Comparison of ENCODE assay signal across 21 cellular contexts in the genomic region with DNA sequence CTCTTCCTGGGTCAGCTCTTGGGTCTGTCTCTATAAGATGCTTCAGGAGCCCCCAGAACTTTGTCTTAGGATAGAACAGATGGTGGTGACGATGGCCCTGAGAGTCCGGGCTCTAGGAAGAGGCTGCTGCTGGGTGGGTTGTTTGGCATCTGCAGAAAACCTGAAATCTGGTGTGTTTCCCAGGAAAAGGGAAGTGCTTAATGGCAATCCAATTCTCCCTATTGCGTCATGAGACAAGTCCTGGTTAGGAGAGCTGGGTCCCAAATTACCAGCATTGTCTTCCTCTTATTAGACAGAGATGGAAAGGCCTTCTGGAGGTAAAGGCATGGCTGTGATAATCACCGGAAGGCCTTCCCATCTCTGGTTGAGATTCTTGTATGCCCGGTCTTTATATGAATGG. TPM values are rescaled to one million over a fixed set of nuclear protein-coding genes. Genes with fewer than 3 reads are reported as not detected.
A peak's percentile ranks its signal among the peaks of the same experiment; 100 is the strongest.
DNase-seq lines count a peak whose midpoint lies in the region; ATAC-seq, FAIRE-seq and TF ChIP-seq lines count a peak whose summit lies in the region.
"Had no signal": no experiment of that assay in that cellular context is flagged by ENCODE, and none has a peak within 500 bp of the region (broad histone marks: within the 10 kb centered on the region; RNA-seq: fewer than 3 reads in every experiment).

No MANE protein-coding gene starts in this region.

- H4K20me1 ChIP-seq in HepG2 (ENCODE audit: insufficient read depth, low read length): no peaks in the 10 kb centered on the region
- H4K20me1 ChIP-seq: BLaER1 had no signal

- H3K4me2 ChIP-seq in HepG2 (ENCODE audit: low read depth, low read length): no peak overlapping the region
- H3K4me2 ChIP-seq: BLaER1 had no signal

- no peak for TF ChIP-seq RAD21 in HepG2 (CRISPR knock-in tag; IDR thresholded peaks at IDR 0.05)

- H3K4me1 ChIP-seq in HepG2 (ENCODE audit: insufficient read depth, low read length) (no peaks in the 10 kb centered on the region), right lobe of liver (no peaks in the 10 kb centered on the region)
- H3K4me1 ChIP-seq: HAP-1 had no signal

- CTCF ChIA-PET in activated CD4-positive, alpha-beta T cell treated with anti-CD3 and anti-CD28 coated beads for 36 hours (lab: Charles Lee): interaction anchor here (0.8 to 1.6 kb wide), 7 partner anchors 10 to 318 kb away, joined by 3 to 7 read pairs (median 3); no protein-coding TSS in a partner anchor
- CTCF ChIA-PET in HepG2 (lab: Yijun Ruan, JAX; ENCODE audit: low intra/inter-chr PET ratio, low total read pairs): no interaction called here

- TF ChIP-seq POLR2A in HepG2 (IDR thresholded peaks at IDR 0.05; ENCODE audit: insufficient read depth in 1 of 2, low read depth in 2 of 2, low read length in 2 of 2) (no peak), right lobe of liver (IDR thresholded peaks at IDR 0.05) (no peak)

- TF ChIP-seq CTCF in HepG2 (CRISPR knock-in tag; IDR thresholded peaks at IDR 0.05) (no peak), right lobe of liver (IDR thresholded peaks at IDR 0.05) (no peak)

- in situ Hi-C loops in HepG2 (cut with HindIII; ENCODE audit: extremely low pct_ligation_motif_present, low pct_unique_long_range_greater_than_20kb): no loop called here

- BruUV-seq in HepG2 (replicated peaks; lab: Mats Ljungman, UMichigan): no TSS peak

- DNase-seq in activated CD4-positive, alpha-beta T cell treated with anti-CD3 and anti-CD28 coated beads for 36 hours: no peak
- no peak for DNase-seq in activated CD4-positive, alpha-beta T cell treated with anti-CD3 and anti-CD28 coated beads for 4 hours
- DNase-seq in HepG2 (ENCODE audit: low spot score) (no peak), right lobe of liver (no peak), T-helper 17 cell (no peak), immature natural killer cell (no peak), iPS-NIHi11 (ENCODE audit: low spot score) (no peak)
- DNase-seq: CD8-positive, alpha-beta memory T cell; DMS79 treated with DMSO at 0.1 percent for 48 hours; Kasumi-1; NCI-H1417 treated with DMSO at 0.1 percent for 48 hours; NCI-H1930; NCI-H2171; NCI-H446; PC-3 had no signal

- ATAC-seq in activated CD4-positive, alpha-beta T cell treated with anti-CD3 and anti-CD28 coated beads for 36 hours: no peak
- ATAC-seq in HepG2 (no peak), right lobe of liver (no peak), T-helper 17 cell (no peak), GM18511 (IDR thresholded peaks at IDR 0.05; ENCODE audit: unreplicated experiment) (no peak)
- ATAC-seq: PC-3 had no signal

- POLR2A ChIA-PET in activated CD4-positive, alpha-beta T cell treated with anti-CD3 and anti-CD28 coated beads for 36 hours (lab: Charles Lee): interaction anchor here (0.9 to 1.4 kb wide), 3 partner anchors 24 to 317 kb away, joined by 3 to 13 read pairs (median 4); no protein-coding TSS in a partner anchor
- POLR2A ChIA-PET in HepG2 (lab: Yijun Ruan, JAX): no interaction called here

- no peaks in the 10 kb centered on the region for H3K9me3 Mint-ChIP-seq in activated CD4-positive, alpha-beta T cell treated with anti-CD3 and anti-CD28 coated beads for 36 hours (ENCODE audit: low read depth)
- no peaks in the 10 kb centered on the region for H3K9me3 Mint-ChIP-seq in immature natural killer cell
- H3K9me3 Mint-ChIP-seq: CD8-positive, alpha-beta memory T cell had no signal

- H3K36me3 Mint-ChIP-seq in activated CD4-positive, alpha-beta T cell treated with anti-CD3 and anti-CD28 coated beads for 36 hours (ENCODE audit: low read depth): no peaks in the 10 kb centered on the region
- H3K36me3 Mint-ChIP-seq in T-helper 17 cell (ENCODE audit: low read depth) (peaks cover 2% of the 10 kb centered on the region), immature natural killer cell (no peaks in the 10 kb centered on the region)
- H3K36me3 Mint-ChIP-seq: CD8-positive, alpha-beta memory T cell had no signal

- H3K27ac Mint-ChIP-seq in activated CD4-positive, alpha-beta T cell treated with anti-CD3 and anti-CD28 coated beads for 36 hours: peak overlapping the region; percentile 78
- H3K27ac Mint-ChIP-seq in T-helper 17 cell (peak overlapping the region; percentile 53), immature natural killer cell (peak overlapping the region in 4 of 6 donors; percentile 71 to 86 (median 76))

- H3K4me1 Mint-ChIP-seq in activated CD4-positive, alpha-beta T cell treated with anti-CD3 and anti-CD28 coated beads for 36 hours: peaks cover 34% of the 10 kb centered on the region
- peaks cover 14% of the 10 kb centered on the region for H3K4me1 Mint-ChIP-seq in T-helper 17 cell
- H3K4me1 Mint-ChIP-seq in immature natural killer cell: peaks cover 0 to 4% of the 10 kb centered on the region in 2 donors

- H3K36me3 ChIP-seq in HepG2 (replicated peaks in 1 of 2; ENCODE audit: control insufficient read depth in 1 of 2, insufficient read depth in 2 of 2, low read length in 2 of 2): no peaks in the 10 kb centered on the region
- H3K36me3 ChIP-seq in right lobe of liver: no peaks in the 10 kb centered on the region
- H3K36me3 ChIP-seq: BLaER1, HAP-1 had no signal

- no peaks in the 10 kb centered on the region for H3K79me2 ChIP-seq in HepG2 (ENCODE audit: insufficient read depth, low read length)

- no peak overlapping the region for H3K27ac ChIP-seq in HepG2 (ENCODE audit: extremely low read length, insufficient read depth, low read length)
- H3K27ac ChIP-seq in right lobe of liver: no peak overlapping the region
- H3K27ac ChIP-seq: BLaER1 had no signal

- H3K9me3 ChIP-seq in HepG2 (ENCODE audit: low read length) (no peaks in the 10 kb centered on the region), right lobe of liver (no peaks in the 10 kb centered on the region), T-helper 17 cell (ENCODE audit: control insufficient read depth, low read length, poor library complexity, severe bottlenecking) (no peaks in the 10 kb centered on the region)
- H3K9me3 ChIP-seq: BLaER1, HAP-1 had no signal

- no peak for TF ChIP-seq EP300 in HepG2 (IDR thresholded peaks at IDR 0.05; ENCODE audit: low read depth in 2 of 2, low read length in 2 of 2)
- TF ChIP-seq EP300 in HepG2 (CRISPR knock-in tag; IDR thresholded peaks at IDR 0.05; ENCODE audit: borderline replicate concordance): no peak

- 0% methylated on average over 5 of the region's 5 CpGs for WGBS in HepG2 (ENCODE audit: low lambda C conversion rate)
- 81% methylated on average over 3 of the region's 5 CpGs for WGBS in right lobe of liver (ENCODE audit: insufficient coverage, low coverage, low lambda C conversion rate, missing lambda C conversion rate)

- peaks cover 4% of the 10 kb centered on the region for H3K27me3 Mint-ChIP-seq in activated CD4-positive, alpha-beta T cell treated with anti-CD3 and anti-CD28 coated beads for 36 hours
- H3K27me3 Mint-ChIP-seq in T-helper 17 cell (no peaks in the 10 kb centered on the region), immature natural killer cell (ENCODE audit: low read depth in 3 of 3) (no peaks in the 10 kb centered on the region)
- H3K27me3 Mint-ChIP-seq: CD8-positive, alpha-beta memory T cell had no signal

- H3K9ac ChIP-seq in HepG2 (ENCODE audit: insufficient read depth, low read depth, low read length): no peak overlapping the region
- H3K9ac ChIP-seq: BLaER1 had no signal

- H3K4me3 ChIP-seq in HepG2 (replicated peaks in 1 of 3; ENCODE audit: insufficient read depth in 1 of 3, low read depth in 2 of 3, low read length in 3 of 3) (no peak overlapping the region), right lobe of liver (no peak overlapping the region)
- H3K4me3 ChIP-seq: BLaER1, HAP-1 had no signal

- FAIRE-seq in HepG2 (lab: Jason Lieb, UNC): no peak
- FAIRE-seq: A204.1, D721Med, G401.6 had no signal

- H3K27me3 ChIP-seq in HepG2 (ENCODE audit: control insufficient read depth in 1 of 2, insufficient read depth in 2 of 2, low read length in 2 of 2) (peaks cover 1 to 12% of the 10 kb centered on the region in 2 experiments; a peak in 2 of 5 replicates), right lobe of liver (no peaks in the 10 kb centered on the region)
- H3K27me3 ChIP-seq: BLaER1 had no signal

- intact Hi-C loops in activated CD4-positive, alpha-beta T cell treated with anti-CD3 and anti-CD28 coated beads for 36 hours (cut with DNase I, micrococcal nuclease): loop anchor here (5.0 kb wide), 3 partner anchors 44 to 639 kb away; no protein-coding TSS in a partner anchor
- intact Hi-C loops in HepG2 (cut with micrococcal nuclease; ENCODE audit: unreplicated experiment): no loop called here
- intact Hi-C loops in right lobe of liver (cut with DNase I): no loop called here

- no peak overlapping the region for H3K4me3 Mint-ChIP-seq in activated CD4-positive, alpha-beta T cell treated with anti-CD3 and anti-CD28 coated beads for 36 hours
- no peak overlapping the region for H3K4me3 Mint-ChIP-seq in T-helper 17 cell
- H3K4me3 Mint-ChIP-seq in immature natural killer cell: peak overlapping the region; percentile 58 to 75 (median 71)

- H2AFZ ChIP-seq in HepG2 (ENCODE audit: low read length): no peak overlapping the region

RNA-seq across cellular contexts. Expression of a gene that starts 48.9 kb away (rescaled TPM):
- 10 to 100 TPM; 38.6 to 45.7 TPM for total RNA-seq in activated CD4-positive, alpha-beta T cell treated with anti-CD3 and anti-CD28 coated beads for 36 hours
- total RNA-seq in HepG2 (2016; rRNA removed; fragmentation: Illumina TruSeq; extraction: Trizol) (not detected in 2 replicates), right lobe of liver (1 to 10 TPM; 1.0 to 2.0 (median 1.5) TPM), T-helper 17 cell (10 to 100 TPM; 25.1 to 33.1 TPM)
- not detected in 2 replicates for total RNA-seq in HepG2 (2016; cell fraction: cytosol; rRNA removed; fragmentation: Illumina TruSeq; extraction: Trizol; ENCODE audit: low read depth)
- total RNA-seq in HepG2 (2016; cell fraction: insoluble cytoplasmic fraction; rRNA removed; fragmentation: Illumina TruSeq; extraction: Trizol): not detected in 2 replicates
- total RNA-seq in HepG2 (2016; cell fraction: membrane; rRNA removed; fragmentation: Illumina TruSeq; extraction: Trizol): not detected in 2 replicates
- total RNA-seq in HepG2 (2016; cell fraction: nucleus; rRNA removed; fragmentation: Illumina TruSeq; extraction: Trizol): not detected in 2 replicates
- polyA plus RNA-seq in HepG2 (2011; rRNA removed) (0.04 and 0.12 TPM in 2 replicates), immature natural killer cell (1 to 10 TPM in 2 of 3 donors, under 1 TPM in 1; 0.78 to 3.4 (median 1.5) TPM)
- 0.03 and 0.04 TPM in 2 replicates for polyA plus RNA-seq in HepG2 (2011; cell fraction: cytosol; rRNA removed)
- polyA plus RNA-seq in HepG2 (2011; cell fraction: nucleus; rRNA removed): 0.13 and 0.16 TPM in 2 replicates
- polyA plus RNA-seq in HepG2 (2012): 0.01 and 0.05 TPM in 2 replicates
- polyA plus RNA-seq in HepG2 (2016; cell fraction: cytosol; fragmentation: Illumina TruSeq; extraction: Trizol; ENCODE audit: low read depth): not detected in 2 replicates
- not detected in 2 replicates for polyA plus RNA-seq in HepG2 (2016; cell fraction: insoluble cytoplasmic fraction; fragmentation: Illumina TruSeq; extraction: Trizol; ENCODE audit: low read depth)
- polyA plus RNA-seq in HepG2 (2016; cell fraction: membrane; fragmentation: Illumina TruSeq; extraction: Trizol; ENCODE audit: low read depth): not detected in 2 replicates
- polyA plus RNA-seq in HepG2 (2016; cell fraction: nucleus; fragmentation: Illumina TruSeq; extraction: Trizol; ENCODE audit: insufficient read depth, low read depth): 0.11 TPM in 1 of 2 replicates, not detected in the other
- polyA minus RNA-seq in HepG2 (2011; rRNA and poly(A)+ RNA removed; ENCODE audit: low replicate concordance): 131 TPM in 1 of 2 replicates, not detected in the other
- 0.44 TPM in 1 of 2 replicates, not detected in the other for polyA minus RNA-seq in HepG2 (2011; cell fraction: cytosol; rRNA and poly(A)+ RNA removed)
- 0.12 and 0.64 TPM in 2 replicates for polyA minus RNA-seq in HepG2 (2011; cell fraction: nucleus; rRNA and poly(A)+ RNA removed)

Comparison
In these comparisons a context has a peak if more than half of its experiments do, and no peak if none do; other contexts are left out.
1. H3K4me3 Mint-ChIP-seq: peak in immature natural killer cell (5 of 5); none in activated CD4-positive, alpha-beta T cell treated with anti-CD3 and anti-CD28 coated beads for 36 hours (single experiment) and T-helper 17 cell (single experiment).
2. RNA of a gene that starts 48.9 kb away (total RNA-seq): 38.6 to 45.7 TPM in activated CD4-positive, alpha-beta T cell treated with anti-CD3 and anti-CD28 coated beads for 36 hours and 25.1 to 33.1 TPM in T-helper 17 cell; 1.0 to 2.0 TPM in right lobe of liver and not detected in HepG2; every median in the first group is over 4 times any median in the second.
3. intact Hi-C loops: an anchor here in activated CD4-positive, alpha-beta T cell treated with anti-CD3 and anti-CD28 coated beads for 36 hours (5.0 kb wide); none called in HepG2 and right lobe of liver.
4. Peak in every context shown above with its lines, with median percentiles within 50 percentile points of each other: H3K27ac Mint-ChIP-seq.